In the genomic region with DNA sequence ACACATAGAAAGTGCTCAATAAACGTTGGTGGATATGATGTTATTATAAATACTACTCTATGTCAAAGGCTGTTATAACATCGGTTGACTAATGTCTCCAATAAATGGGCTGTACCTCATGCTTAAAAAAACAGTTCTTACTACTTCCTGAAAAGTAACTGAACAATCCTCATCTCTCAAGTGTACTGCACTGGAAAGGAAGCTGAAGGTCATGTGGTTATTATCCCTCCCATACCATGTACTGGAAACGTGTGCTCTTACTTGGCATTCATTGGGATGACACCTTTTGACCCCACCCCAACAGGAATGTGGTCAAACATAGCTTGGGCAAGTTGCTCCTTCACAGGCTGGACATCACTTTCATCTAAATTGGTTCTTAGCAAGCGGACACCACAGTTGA, we compare ENCODE assay signal across 10 cellular contexts. TPM values are rescaled to one million over a fixed set of nuclear protein-coding genes. Genes with fewer than 3 reads are reported as not detected.
"Had no signal": no experiment of that assay in that cellular context is flagged by ENCODE, and none has a peak within 500 bp of the region (broad histone marks: within the 10 kb centered on the region; RNA-seq: fewer than 3 reads in every experiment).

No MANE protein-coding gene starts in this region.

- DNase-seq: GM23248, GOT3, H7, HFFc6, IMR-90 had no signal

- H3K4me3 ChIP-seq: GM23248, HAP-1, K562 had no signal

- H3K9ac ChIP-seq: GM23248 had no signal

- H2AFZ ChIP-seq: GM23248 had no signal

- H3K27ac ChIP-seq: GM23248 had no signal

- H3K9me3 Mint-ChIP-seq: HFFc6 had no signal

- H3K4me1 ChIP-seq: HAP-1 had no signal

- ATAC-seq: HCT116, K562 had no signal

- H3K4me3 Mint-ChIP-seq: HFFc6 had no signal

- H3K27ac Mint-ChIP-seq: HFFc6 had no signal

- H3K9me3 ChIP-seq: HAP-1 had no signal

RNA-seq across cellular contexts. Expression of gene RFPL3, which starts 43.8 kb away (rescaled TPM):
- total RNA-seq: GM23248, H4, H7, HFFc6, HT-29, IMR-90, K562 had no signal
- polyA plus RNA-seq: GM23248, IMR-90, K562 had no signal
